In genomic region chr2:176753205-176753604, GRCh38 we compare ENCODE assay signal across 29 cellular contexts.
"Had no signal": no experiment of that assay in that cellular context is flagged by ENCODE, and none has a peak within 500 bp of the region (broad histone marks: within the 10 kb centered on the region; RNA-seq: fewer than 3 reads in every experiment).

No MANE protein-coding gene starts in this region.

- H3K36me3 ChIP-seq: ascending aorta, breast epithelium, Peyer's patch, SJSA1 had no signal

- H3K9ac ChIP-seq: SK-N-SH had no signal

- H3K4me1 ChIP-seq: breast epithelium, SJSA1 had no signal

- H3K27ac ChIP-seq: ascending aorta, breast epithelium, Peyer's patch, SJSA1 had no signal

- H3K27me3 ChIP-seq: ascending aorta, breast epithelium, Peyer's patch had no signal

- H3K4me3 ChIP-seq: ascending aorta, breast epithelium, coronary artery, Peyer's patch, SJSA1 had no signal

- DNase-seq: activated B cell treated with CpG ODN at 0.5 μM for 24 hours; activated CD4-positive, alpha-beta memory T cell treated with anti-CD3 and anti-CD28 coated beads, Interleukin-2, amount 10 ng/mL, durations not matched to agents 7 days and 5 days; activated CD4-positive, alpha-beta T cell treated with anti-CD3 and anti-CD28 coated beads for 1 hour; activated CD4-positive, alpha-beta T cell treated with anti-CD3 and anti-CD28 coated beads for 48 hours; activated CD8-positive, alpha-beta memory T cell treated with anti-CD3 and anti-CD28 coated beads for 24 hours; activated CD8-positive, alpha-beta memory T cell treated with anti-CD3 and anti-CD28 coated beads, Interleukin-2, amount 10 ng/mL, durations not matched to agents 7 days and 5 days; activated effector memory CD4-positive, alpha-beta T cell treated with anti-CD3 and anti-CD28 coated beads, Interleukin-2, amount 50 U/mL, for 16 hours; activated naive CD4-positive, alpha-beta T cell; activated naive CD4-positive, alpha-beta T cell treated with anti-CD3 and anti-CD28 coated beads, Interleukin-2, amount 50 U/mL, for 16 hours; activated naive CD8-positive, alpha-beta T cell treated with anti-CD3 and anti-CD28 coated beads for 36 hours; activated T-cell treated with anti-CD3 and anti-CD28 coated beads, Interleukin-2, amount 50 U/mL, for 1 hour; activated T-cell treated with anti-CD3 and anti-CD28 coated beads, Interleukin-2, amount 50 U/mL, for 72 hours; MM.1S; NCI-H1092; NCI-H146; NCI-H187; NCI-H2029 treated with DMSO at 0.1 percent for 48 hours; NCI-H2107; NCI-H2171; NCI-H226; NCI-H524 treated with DMSO at 0.1 percent for 48 hours; PC-3; Peyer's patch; RPMI8226; SK-N-SH had no signal

- H3K9me3 ChIP-seq: ascending aorta, breast epithelium, Peyer's patch, SJSA1, SK-N-SH had no signal
